Comparison of ENCODE assay signal across 23 cellular contexts in the genomic region with DNA sequence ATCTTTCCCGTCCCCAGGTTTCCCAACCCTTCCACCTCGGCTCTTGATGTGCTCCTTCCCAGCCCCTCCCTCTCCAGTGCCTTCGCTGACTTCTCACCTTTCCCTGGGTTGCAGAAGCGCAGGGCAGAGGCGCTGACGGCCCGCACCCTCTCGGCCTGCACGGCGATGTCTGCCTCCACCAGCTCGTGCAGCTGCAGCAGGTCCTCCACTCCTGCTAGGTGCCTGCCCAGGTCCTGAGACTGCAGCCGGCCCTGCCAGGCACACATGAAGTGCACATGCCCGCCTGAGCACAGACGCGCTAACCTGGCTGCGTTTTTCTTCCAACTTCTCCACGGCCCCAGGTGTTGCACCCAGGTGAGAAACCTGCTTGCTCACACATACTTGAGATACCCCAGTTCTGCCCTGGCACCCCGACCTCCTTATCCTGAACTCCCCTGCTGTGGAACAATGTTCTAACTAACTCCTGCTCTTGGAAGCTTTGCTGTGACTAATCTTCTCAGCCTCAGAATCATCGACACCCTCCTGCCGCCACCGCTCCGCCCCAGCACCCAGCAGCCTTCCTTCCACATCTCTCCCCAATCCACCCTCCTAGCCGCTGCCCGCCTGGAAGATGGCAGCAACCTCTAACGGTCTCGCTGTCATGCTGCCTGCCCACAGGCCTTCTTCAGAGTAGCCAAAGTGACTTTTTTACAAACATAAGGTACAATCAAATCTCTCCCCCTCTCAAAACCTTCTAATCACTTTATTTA. TPM values are rescaled to one million over a fixed set of nuclear protein-coding genes. Genes with fewer than 3 reads are reported as not detected.
DNase-seq lines count a peak whose midpoint lies in the region; ATAC-seq, FAIRE-seq and TF ChIP-seq lines count a peak whose summit lies in the region.
"Had no signal": no experiment of that assay in that cellular context is flagged by ENCODE, and none has a peak within 500 bp of the region (broad histone marks: within the 10 kb centered on the region; RNA-seq: fewer than 3 reads in every experiment).

No MANE protein-coding gene starts in this region.

- H3K79me2 ChIP-seq in mammary epithelial cell (ENCODE audit: insufficient read depth, low read length) (no peaks in the 10 kb centered on the region), H1 (ENCODE audit: control insufficient read depth in 1 of 2, insufficient read depth in 2 of 2, low read length in 2 of 2) (no peaks in the 10 kb centered on the region), neural progenitor cell (ENCODE audit: low read depth) (no peaks in the 10 kb centered on the region)

- TF ChIP-seq POLR2A in H1 (IDR thresholded peaks at IDR 0.05; ENCODE audit: control extremely low read depth in 1 of 2, low read depth in 2 of 2, low read length in 2 of 2) = no peak

- H3K27ac Mint-ChIP-seq in MCF 10A (ENCODE audit: low read depth, unreplicated experiment) = peak overlapping the region; percentile 63
- peak overlapping the region; percentile 40 for H3K27ac Mint-ChIP-seq in neural progenitor cell
- peak overlapping the region; percentile 43 for H3K27ac Mint-ChIP-seq in type B pancreatic cell
- H3K27ac Mint-ChIP-seq: CD4-positive, alpha-beta T cell had no signal

- peak overlapping the region; percentile 57; the same call in 1 of the 2 replicates for H4K8ac ChIP-seq in H1 (ENCODE audit: extremely low read depth, insufficient read depth, low read length)

- no peak overlapping the region for H2BK120ac ChIP-seq in H1 (replicated peaks; ENCODE audit: low read depth, low read length)

- intact Hi-C loops in MCF 10A (cut with micrococcal nuclease) = no loop called here
- intact Hi-C loops in mammary epithelial cell (cut with micrococcal nuclease) = no loop called here

- no peaks in the 10 kb centered on the region for H3F3A ChIP-seq in neural progenitor cell (ENCODE audit: low read depth)

- no peak overlapping the region for H3K4me3 ChIP-seq in mammary epithelial cell (replicated peaks in 1 of 3; ENCODE audit: insufficient read depth in 1 of 3, low read depth in 2 of 3, low read length in 3 of 3)
- H3K4me3 ChIP-seq in H1 (ENCODE audit: extremely low read depth in 1 of 4, insufficient read depth in 2 of 4, low read depth in 3 of 4, low read length in 4 of 4) = no peak overlapping the region
- H3K4me3 ChIP-seq in neural progenitor cell = no peak overlapping the region
- H3K4me3 ChIP-seq: BLaER1 had no signal

- no peak overlapping the region for H3K14ac ChIP-seq in H1 (ENCODE audit: insufficient read length)

- 0 out of 2 replicates have a peak overlapping the region, but pooled peaks have one; percentile 60 for H2BK5ac ChIP-seq in H1 (ENCODE audit: low read depth, low read length)

- no peak overlapping the region for H3K18ac ChIP-seq in H1 (ENCODE audit: extremely low read depth, low read length)

- H4K20me1 ChIP-seq in mammary epithelial cell (ENCODE audit: insufficient read depth, low read length) (no peaks in the 10 kb centered on the region), H1 (replicated peaks in 1 of 2; ENCODE audit: control insufficient read depth in 1 of 2, insufficient read depth in 2 of 2, low read length in 2 of 2) (peaks cover 0 to 2% of the 10 kb centered on the region in 2 experiments), neural progenitor cell (ENCODE audit: low read depth) (no peaks in the 10 kb centered on the region)

- no peak overlapping the region for H3K4me3 Mint-ChIP-seq in MCF 10A (ENCODE audit: unreplicated experiment)
- H3K4me3 Mint-ChIP-seq in neural progenitor cell = no peak overlapping the region
- H3K4me3 Mint-ChIP-seq in type B pancreatic cell = no peak overlapping the region
- H3K4me3 Mint-ChIP-seq: CD4-positive, alpha-beta T cell had no signal

- no TSS peak for BruUV-seq in MCF 10A (replicated peaks; lab: Mats Ljungman, UMichigan)
- BruUV-seq in mammary epithelial cell (replicated peaks; lab: Mats Ljungman, UMichigan) = no TSS peak

- in situ Hi-C loops in mammary epithelial cell (cut with MboI; ENCODE audit: low sequenced_read_pairs in 2 of 2) = no loop called here

- no peak overlapping the region for H2BK15ac ChIP-seq in H1 (ENCODE audit: low read length)

- H3K9me3 ChIP-seq in mammary epithelial cell (replicated peaks; ENCODE audit: insufficient read depth, low read length) (no peaks in the 10 kb centered on the region), H1 (ENCODE audit: insufficient read depth in 2 of 2, low read depth in 1 of 2, low read length in 1 of 2) (no peaks in the 10 kb centered on the region), neural progenitor cell (ENCODE audit: low read depth) (no peaks in the 10 kb centered on the region)
- H3K9me3 ChIP-seq: BLaER1, SK-N-SH had no signal

- H3K9me3 Mint-ChIP-seq in MCF 10A (ENCODE audit: unreplicated experiment) (no peaks in the 10 kb centered on the region), neural progenitor cell (no peaks in the 10 kb centered on the region), type B pancreatic cell (no peaks in the 10 kb centered on the region)
- H3K9me3 Mint-ChIP-seq: CD4-positive, alpha-beta T cell had no signal

- H3K27ac ChIP-seq in mammary epithelial cell (ENCODE audit: insufficient read depth, low read depth, low read length) (no peak overlapping the region), H1 (ENCODE audit: low read depth, low read length) (no peak overlapping the region), neural progenitor cell (no peak overlapping the region)
- H3K27ac ChIP-seq: BLaER1, HL-60 had no signal

- H3K27me3 ChIP-seq in mammary epithelial cell (ENCODE audit: insufficient read depth, low read length) (no peaks in the 10 kb centered on the region), H1 (replicated peaks in 1 of 4; ENCODE audit: control insufficient read depth in 3 of 4, extremely low read depth in 1 of 4, insufficient read depth in 3 of 4, low read length in 3 of 4) (no peaks in the 10 kb centered on the region), neural progenitor cell (no peaks in the 10 kb centered on the region)
- H3K27me3 ChIP-seq: BLaER1 had no signal

- H2BK20ac ChIP-seq in H1 (ENCODE audit: low read length) = no peak overlapping the region

- no peak overlapping the region for H3K56ac ChIP-seq in H1 (replicated peaks; ENCODE audit: insufficient read length, low read depth, low read length)

- H2AK5ac ChIP-seq in H1 (ENCODE audit: low read depth, low read length) = no peak overlapping the region

- H3K36me3 Mint-ChIP-seq in MCF 10A (ENCODE audit: insufficient read depth, unreplicated experiment) (peaks cover 48% of the 10 kb centered on the region), neural progenitor cell (peaks cover 5% of the 10 kb centered on the region), type B pancreatic cell (peaks cover 12% of the 10 kb centered on the region)

- no peak overlapping the region for H3K23ac ChIP-seq in H1 (ENCODE audit: insufficient read length)

- TF ChIP-seq CTCF in MCF 10A (IDR thresholded peaks at IDR 0.05; ENCODE audit: unreplicated experiment) = no peak
- TF ChIP-seq CTCF in mammary epithelial cell (conservative IDR thresholded peaks at IDR 0.05 in 1 of 2, IDR thresholded peaks at IDR 0.05 in 1 of 2; ENCODE audit: extremely low read depth in 1 of 2, insufficient read depth in 1 of 2, low read depth in 1 of 2, low read length in 2 of 2) = no peak
- TF ChIP-seq CTCF in H1 (IDR thresholded peaks at IDR 0.05; ENCODE audit: control extremely low read depth in 1 of 3, insufficient read depth in 1 of 3, low read depth in 1 of 3, low read length in 3 of 3) = no peak
- no peak for TF ChIP-seq CTCF in neural progenitor cell (IDR thresholded peaks at IDR 0.05)
- TF ChIP-seq CTCF in type B pancreatic cell (conservative IDR thresholded peaks at IDR 0.05) = no peak

- H4K91ac ChIP-seq in H1 (replicated peaks; ENCODE audit: insufficient read length, low read length) = no peak overlapping the region

- H2BK12ac ChIP-seq in H1 (ENCODE audit: low read depth, low read length) = no peak overlapping the region

- H4K5ac ChIP-seq in H1 (ENCODE audit: insufficient read length, low read depth, low read length) = no peak overlapping the region

- H3K36me3 ChIP-seq in mammary epithelial cell (ENCODE audit: insufficient read depth, low read length) = no peaks in the 10 kb centered on the region
- H3K36me3 ChIP-seq in H1 (ENCODE audit: control insufficient read depth in 2 of 4, insufficient read depth in 4 of 4, low read length in 3 of 4) = peaks cover 23 to 64% (median 44%) of the 10 kb centered on the region in 4 experiments
- H3K36me3 ChIP-seq in neural progenitor cell = no peaks in the 10 kb centered on the region

- TF ChIP-seq RAD21 in H1 (IDR thresholded peaks at IDR 0.05 in 1 of 2, conservative IDR thresholded peaks at IDR 0.05 in 1 of 2; ENCODE audit: low read depth in 2 of 2, low read length in 2 of 2) = no peak

- H3K4me1 Mint-ChIP-seq in MCF 10A (ENCODE audit: insufficient read depth, unreplicated experiment) (no peaks in the 10 kb centered on the region), neural progenitor cell (no peaks in the 10 kb centered on the region), type B pancreatic cell (ENCODE audit: unreplicated experiment) (no peaks in the 10 kb centered on the region)

- CTCF ChIA-PET in MCF 10A (lab: Yijun Ruan, JAX) = interaction anchor here (1.0 to 1.3 kb wide), 2 partner anchors 10 to 11 kb away, joined by 5 to 8 read pairs; no protein-coding TSS in a partner anchor
- CTCF ChIA-PET in mammary epithelial cell (lab: Charles Lee; ENCODE audit: low non-redundant PET) = no interaction called here
- CTCF ChIA-PET in H1 (lab: Charles Lee; ENCODE audit: partially characterized antibody) = interaction anchor here (0.7 to 1.8 kb wide), 7 partner anchors 9 to 146 kb away, joined by 3 to 6 read pairs (median 4); no protein-coding TSS in a partner anchor

- POLR2A ChIA-PET in MCF 10A (lab: Yijun Ruan, JAX) (no interaction called here), H1 (lab: Charles Lee; ENCODE audit: partially characterized antibody) (interaction anchor here (0.7 kb wide), 1 partner anchor 195 kb away, joined by 3 read pairs; the partner anchor contains the start of gene BBS1)

- FAIRE-seq in H1 (lab: Jason Lieb, UNC) = no peak
- FAIRE-seq: G401.6, RCC 7860 had no signal

- 97% methylated on average over 21 of the region's 26 CpGs for WGBS in mammary epithelial cell (ENCODE audit: low coverage, missing lambda C conversion rate)
- 94% methylated on average over 26 of the region's 26 CpGs; no CpG with 5 or more reads in 1 of the 2 experiments for WGBS in H1 (ENCODE audit: extremely low coverage in 1 of 2, insufficient coverage in 1 of 2, insufficient read length in 1 of 2, insufficient replicate concordance in 2 of 2, low coverage in 1 of 2, low lambda C conversion rate in 2 of 2, missing lambda C conversion rate in 1 of 2), 2 experiments

- H3K27me3 Mint-ChIP-seq in MCF 10A (ENCODE audit: insufficient read depth, unreplicated experiment) (no peaks in the 10 kb centered on the region), neural progenitor cell (ENCODE audit: insufficient read depth, low read depth) (peaks cover 3% of the 10 kb centered on the region), type B pancreatic cell (no peaks in the 10 kb centered on the region)
- H3K27me3 Mint-ChIP-seq: CD4-positive, alpha-beta T cell had no signal

- DNase-seq in MCF 10A (ENCODE audit: unreplicated experiment) = no peak
- no peak for DNase-seq in mammary epithelial cell
- DNase-seq in H1 (ENCODE audit: low read depth in 1 of 2, low spot score in 2 of 2) = no peak
- no peak for DNase-seq in neural progenitor cell (ENCODE audit: low spot score)
- DNase-seq in type B pancreatic cell (ENCODE audit: extremely low spot score, unreplicated experiment) = no peak
- DNase-seq in stimulated activated CD4-positive, alpha-beta T cell treated with anti-CD3 and anti-CD28 coated beads, Interleukin-4, amount 100 ng/mL, for 1 hour = no peak
- no peak for DNase-seq in T-helper 2 cell
- DNase-seq: CD4-positive, alpha-beta T cell; GOT3; Karpas-422; NCI-H1105 treated with DMSO at 0.1 percent for 48 hours; NCI-H146; NCI-H1930; NCI-H2107; NCI-H524; NCI-H748 treated with DMSO at 0.1 percent for 48 hours; SK-N-SH had no signal

- no peaks in the 10 kb centered on the region for H3K23me2 ChIP-seq in H1 (ENCODE audit: low read depth, low read length)

- no peaks in the 10 kb centered on the region for H3K79me1 ChIP-seq in H1 (ENCODE audit: low read depth, low read length)

- TF ChIP-seq EP300 in H1 (IDR thresholded peaks at IDR 0.05; ENCODE audit: borderline replicate concordance in 1 of 2, low read depth in 2 of 2, low read length in 2 of 2) = no peak

- H2AFZ ChIP-seq in mammary epithelial cell (ENCODE audit: low read depth, low read length) = no peak overlapping the region
- no peak overlapping the region for H2AFZ ChIP-seq in H1 (ENCODE audit: low read length)
- no peak overlapping the region for H2AFZ ChIP-seq in neural progenitor cell (replicated peaks)

- no peak for ATAC-seq in GM19455 (IDR thresholded peaks at IDR 0.05; ENCODE audit: unreplicated experiment)
- ATAC-seq: HCT116 had no signal

- H3K4me2 ChIP-seq in mammary epithelial cell (ENCODE audit: insufficient read depth, low read depth, low read length) (no peak overlapping the region), H1 (ENCODE audit: insufficient read depth in 1 of 2, low read depth in 2 of 2, low read length in 2 of 2) (no peak overlapping the region), neural progenitor cell (no peak overlapping the region)
- H3K4me2 ChIP-seq: BLaER1, SK-N-SH had no signal

- no peaks in the 10 kb centered on the region for H3K4me1 ChIP-seq in mammary epithelial cell (ENCODE audit: insufficient read depth, low read length)
- H3K4me1 ChIP-seq in H1 (replicated peaks in 1 of 4; ENCODE audit: control insufficient read depth in 3 of 4, insufficient read depth in 4 of 4, low read length in 3 of 4) = no peaks in the 10 kb centered on the region
- H3K4me1 ChIP-seq in neural progenitor cell = no peaks in the 10 kb centered on the region

- no peak overlapping the region for H3K9ac ChIP-seq in mammary epithelial cell (ENCODE audit: insufficient read depth, low read length)
- no peak overlapping the region for H3K9ac ChIP-seq in H1 (replicated peaks in 1 of 4; ENCODE audit: extremely low read depth in 1 of 4, low read depth in 3 of 4, low read length in 3 of 4)
- H3K9ac ChIP-seq in neural progenitor cell = no peak overlapping the region
- H3K9ac ChIP-seq: BLaER1, SK-N-SH had no signal

- dilution Hi-C loops in mammary epithelial cell (cut with HindIII; ENCODE audit: low sequenced_read_pairs) = loop anchor here (5.0 kb wide), 2 partner anchors 47 to 117 kb away; no protein-coding TSS in a partner anchor

- H3K4ac ChIP-seq in H1 (replicated peaks; ENCODE audit: insufficient read length, low read depth, low read length) = no peak overlapping the region

RNA-seq across cellular contexts. Expression of gene SPTBN2, which starts 23.3 kb away (rescaled TPM):
- total RNA-seq in MCF 10A (2022) (46.9 and 47.2 TPM in 2 replicates), mammary epithelial cell (10 to 100 TPM; 24.8 to 57.2 TPM), neural progenitor cell (ENCODE audit: low replicate concordance) (14.5 and 51.7 TPM in 2 replicates), type B pancreatic cell (ENCODE audit: low replicate concordance) (56.0 and 139 TPM in 2 replicates)
- polyA plus RNA-seq in mammary epithelial cell (10.9 TPM), H1 (2011; rRNA removed) (19.1 and 25.9 TPM in 2 replicates)
- polyA minus RNA-seq in mammary epithelial cell = 35.6 TPM
- 69.0 and 71.4 TPM in 2 replicates for total RNA-seq in H1 (2021; fragmentation: NEBNext Ultra II Directional; extraction: Animal tissue kit (Norgen Biotek cat#: 25700))
- polyA plus RNA-seq in H1 (2011; cell fraction: cytosol; rRNA removed) = 22.8 TPM
- polyA plus RNA-seq in H1 (2011; cell fraction: nucleus; rRNA removed) = 87.4 TPM
- polyA plus RNA-seq in H1 (2012, experiment 1 of 2) = 33.8 to 72.3 TPM (median 66.2 TPM) in 4 replicates
- 35.6 TPM for polyA plus RNA-seq in H1 (2012, experiment 2 of 2)
- polyA plus RNA-seq in H1 (2013, experiment 1 of 2) = 24.5 TPM
- polyA plus RNA-seq in H1 (2013, experiment 2 of 2) = 25.1 TPM
- 37.3 and 37.6 TPM in 2 replicates for polyA minus RNA-seq in H1 (2011; rRNA and poly(A)+ RNA removed)
- polyA minus RNA-seq in H1 (2011; cell fraction: cytosol; rRNA and poly(A)+ RNA removed) = 28.1 TPM
- polyA minus RNA-seq in H1 (2011; cell fraction: nucleus; rRNA and poly(A)+ RNA removed) = 34.3 TPM
- total RNA-seq: CD4-positive, alpha-beta T cell had no signal

RNA-seq across cellular contexts. Expression of gene RBM4B, which starts 28.1 kb away (rescaled TPM):
- 9.5 and 13.5 TPM in 2 replicates for total RNA-seq in MCF 10A (2022)
- total RNA-seq in mammary epithelial cell = 10 to 100 TPM; 12.2 to 15.3 TPM
- 21.8 TPM for polyA plus RNA-seq in mammary epithelial cell
- 8.7 TPM for polyA minus RNA-seq in mammary epithelial cell
- total RNA-seq in H1 (2021; fragmentation: NEBNext Ultra II Directional; extraction: Animal tissue kit (Norgen Biotek cat#: 25700)) = 27.5 and 30.6 TPM in 2 replicates
- polyA plus RNA-seq in H1 (2011; rRNA removed) = 19.2 and 30.5 TPM in 2 replicates
- polyA plus RNA-seq in H1 (2011; cell fraction: cytosol; rRNA removed) = 32.9 TPM
- 37.4 TPM for polyA plus RNA-seq in H1 (2011; cell fraction: nucleus; rRNA removed)
- 25.2 to 37.5 TPM (median 29.7 TPM) in 4 replicates for polyA plus RNA-seq in H1 (2012, experiment 1 of 2)
- polyA plus RNA-seq in H1 (2012, experiment 2 of 2) = 7.2 TPM
- polyA plus RNA-seq in H1 (2013, experiment 1 of 2) = 25.9 TPM
- 24.2 TPM for polyA plus RNA-seq in H1 (2013, experiment 2 of 2)
- 25.2 and 29.1 TPM in 2 replicates for polyA minus RNA-seq in H1 (2011; rRNA and poly(A)+ RNA removed)
- 11.6 TPM for polyA minus RNA-seq in H1 (2011; cell fraction: cytosol; rRNA and poly(A)+ RNA removed)
- polyA minus RNA-seq in H1 (2011; cell fraction: nucleus; rRNA and poly(A)+ RNA removed) = 24.8 TPM
- 30.2 and 40.6 TPM in 2 replicates for total RNA-seq in neural progenitor cell (ENCODE audit: low replicate concordance)
- 25.2 and 49.1 TPM in 2 replicates for total RNA-seq in type B pancreatic cell (ENCODE audit: low replicate concordance)
